ENCODE assay signal across 9 cellular contexts in genomic region chr7:27159278-27160146, GRCh38. TPM values are rescaled to one million over a fixed set of nuclear protein-coding genes. Genes with fewer than 3 reads are reported as not detected.
DNase-seq lines count a peak whose midpoint lies in the region; ATAC-seq, FAIRE-seq and TF ChIP-seq lines count a peak whose summit lies in the region.
"Had no signal": no experiment of that assay in that cellular context is flagged by ENCODE, and none has a peak within 500 bp of the region (broad histone marks: within the 10 kb centered on the region; RNA-seq: fewer than 3 reads in every experiment).

No MANE protein-coding gene starts in this region.

- BruUV-seq in endothelial cell of umbilical vein (replicated peaks; lab: Mats Ljungman, UMichigan): no TSS peak

- H3K4me1 ChIP-seq in H9 (ENCODE audit: insufficient read depth, low read length) (no peaks in the 10 kb centered on the region), endothelial cell of umbilical vein (ENCODE audit: control insufficient read depth, extremely low read depth, insufficient read depth, low read length) (peaks cover 52% of the 10 kb centered on the region), rectal smooth muscle tissue (ENCODE audit: control insufficient read depth, insufficient read depth, low read length) (peaks cover 7% of the 10 kb centered on the region)

- peak; percentile 59 for FAIRE-seq in endothelial cell of umbilical vein (lab: Jason Lieb, UNC)

- H3K36me3 ChIP-seq in endothelial cell of umbilical vein (ENCODE audit: control insufficient read depth in 2 of 2, extremely low read depth in 1 of 2, insufficient read depth in 2 of 2, low read length in 2 of 2) (peaks cover 3 to 7% of the 10 kb centered on the region in 2 experiments), rectal smooth muscle tissue (ENCODE audit: control insufficient read depth, insufficient read depth, low read length) (no peaks in the 10 kb centered on the region)
- H3K36me3 ChIP-seq: ovary had no signal

- H2BK20ac ChIP-seq in H9 (ENCODE audit: low read depth, low read length, poor library complexity, severe bottlenecking): no peak overlapping the region

- H3K79me1 ChIP-seq in H9 (ENCODE audit: insufficient read depth, low read depth, low read length, poor library complexity, severe bottlenecking): no peaks in the 10 kb centered on the region

- H3K4me1 Mint-ChIP-seq in H9: peaks cover 3 to 16% of the 10 kb centered on the region in 2 experiments

- H3K23ac ChIP-seq in H9 (ENCODE audit: insufficient read length, low read depth, low read length): no peak overlapping the region

- H3K9ac ChIP-seq in H9 (ENCODE audit: extremely low read depth, insufficient read length, low read length): no peak overlapping the region
- H3K9ac ChIP-seq in endothelial cell of umbilical vein (replicated peaks; ENCODE audit: extremely low read depth, insufficient read depth, low read length): peak overlapping the region; percentile 78
- H3K9ac ChIP-seq in rectal smooth muscle tissue (ENCODE audit: low read length): no peak overlapping the region

- no peak overlapping the region for H2BK120ac ChIP-seq in H9 (ENCODE audit: low read depth, low read length, poor library complexity, severe bottlenecking)

- no peak overlapping the region for H3T11ph ChIP-seq in H9 (ENCODE audit: low read length)

- H3K4me3 ChIP-seq in endothelial cell of umbilical vein (replicated peaks in 1 of 3; ENCODE audit: insufficient read depth in 1 of 3, low read depth in 1 of 3, low read length in 3 of 3): peak overlapping the region in 2 of 3 experiments; percentile 44 to 63
- peak overlapping the region; percentile 79 for H3K4me3 ChIP-seq in rectal smooth muscle tissue (ENCODE audit: low read length)

- H3K4me2 ChIP-seq in H9 (ENCODE audit: insufficient read depth, insufficient read length, low read length) (no peak overlapping the region), endothelial cell of umbilical vein (ENCODE audit: insufficient read depth, low read length) (peak overlapping the region; percentile 74)

- no peak overlapping the region for H4K91ac ChIP-seq in H9 (ENCODE audit: insufficient read length, low read depth, low read length)

- no peaks in the 10 kb centered on the region for H4K20me1 ChIP-seq in H9 (ENCODE audit: control insufficient read depth, insufficient read depth, insufficient read length)
- H4K20me1 ChIP-seq in endothelial cell of umbilical vein (replicated peaks; ENCODE audit: control insufficient read depth, extremely low read depth, insufficient read depth, low read length): no peaks in the 10 kb centered on the region

- H3K56ac ChIP-seq in H9 (ENCODE audit: insufficient read length, low read depth, low read length): no peak overlapping the region

- H2AK5ac ChIP-seq in H9 (ENCODE audit: insufficient read length, low read length): no peak overlapping the region

- TF ChIP-seq CTCF in H9 (conservative IDR thresholded peaks at IDR 0.05): no peak
- TF ChIP-seq CTCF in endothelial cell of umbilical vein (IDR thresholded peaks at IDR 0.05; ENCODE audit: extremely low read depth in 1 of 2, insufficient read depth in 1 of 2, low read depth in 1 of 2, low read length in 2 of 2): no peak

- H3K9me3 Mint-ChIP-seq in H9: peaks cover 15 to 18% of the 10 kb centered on the region in 2 experiments

- dilution Hi-C loops in endothelial cell of umbilical vein (cut with MboI; ENCODE audit: extremely low pct_ligation_motif_present, low sequenced_read_pairs): loop anchor here (10.0 to 25.0 kb wide), 3 partner anchors 305 to 972 kb away; no protein-coding TSS in a partner anchor

- TF ChIP-seq POLR2A in endothelial cell of umbilical vein (IDR thresholded peaks at IDR 0.05; ENCODE audit: low read depth, low read length): no peak

- H3K9me3 ChIP-seq in H9 (ENCODE audit: control insufficient read depth, low read depth, low read length): no peaks in the 10 kb centered on the region
- H3K9me3 ChIP-seq in endothelial cell of umbilical vein (replicated peaks; ENCODE audit: control insufficient read depth, insufficient read depth, low read length): no peaks in the 10 kb centered on the region
- H3K9me3 ChIP-seq: ovary had no signal

- H3K27me3 ChIP-seq in H9 (ENCODE audit: insufficient read depth, low read length) (peaks cover 97% of the 10 kb centered on the region), endothelial cell of umbilical vein (ENCODE audit: control insufficient read depth in 2 of 2, insufficient read depth in 2 of 2, low read length in 2 of 2) (no peaks in the 10 kb centered on the region), rectal smooth muscle tissue (ENCODE audit: control insufficient read depth, insufficient read depth, low read length) (peaks cover 2% of the 10 kb centered on the region)

- H2AFZ ChIP-seq in H9 (ENCODE audit: low read length) (no peak overlapping the region), endothelial cell of umbilical vein (ENCODE audit: low read depth, low read length) (peak overlapping the region; percentile 33)

- no peak overlapping the region for H4K5ac ChIP-seq in H9 (ENCODE audit: insufficient read length, low read depth, low read length)

- no peak overlapping the region for H3K4ac ChIP-seq in H9 (ENCODE audit: low read depth, low read length)

- POLR2A ChIA-PET in endothelial cell of umbilical vein (lab: Charles Lee): interaction anchor here (0.9 to 1.2 kb wide), 3 partner anchors 9 to 11 kb away, joined by 3 to 4 read pairs (median 3); no protein-coding TSS in a partner anchor

- H3K18ac ChIP-seq in H9 (ENCODE audit: insufficient read length, low read depth, low read length): no peak overlapping the region

- H3K14ac ChIP-seq in H9 (ENCODE audit: insufficient read depth, low read length): no peak overlapping the region

- WGBS in H9 (ENCODE audit: extremely low coverage, insufficient read length, low lambda C conversion rate): no CpG with 5 or more reads among the region's 26 CpGs

- DNase-seq in H9 (peak; percentile 25), SW480 (ENCODE audit: low spot score) (peak; percentile 55), endothelial cell of umbilical vein (ENCODE audit: low read depth, low spot score) (peak; percentile 74), SHP77 treated with DMSO at 0.1 percent for 48 hours (lab: John Stamatoyannopoulos, UW) (no peak)

- peaks cover 0 to 4% (median 0%) of the 10 kb centered on the region in 3 experiments; a peak in 3 of 7 replicates for H3K36me3 Mint-ChIP-seq in H9 (ENCODE audit: insufficient read depth in 1 of 3, low read depth in 3 of 3)

- H3K27ac ChIP-seq in H9 (ENCODE audit: insufficient read length, low read depth, low read length): no peak overlapping the region
- H3K27ac ChIP-seq in endothelial cell of umbilical vein (ENCODE audit: insufficient read depth, low read depth, low read length): peak overlapping the region; percentile 69
- H3K27ac ChIP-seq in rectal smooth muscle tissue (ENCODE audit: low read depth, low read length): no peak overlapping the region
- H3K27ac ChIP-seq: ovary had no signal

- H2BK15ac ChIP-seq in H9 (ENCODE audit: low read depth, low read length): no peak overlapping the region

- H3K27ac Mint-ChIP-seq in H9: no peak overlapping the region

- intact Hi-C loops in endothelial cell of umbilical vein (cut with micrococcal nuclease): loop anchor here (1.0 to 5.0 kb wide), 7 partner anchors 8 to 1767 kb away; partner anchors contain the start of genes CBX3 and HNRNPA2B1

- H3K27me3 Mint-ChIP-seq in H9 (ENCODE audit: low read depth): peaks cover 98% of the 10 kb centered on the region

- no peak overlapping the region; a peak in 1 of 5 replicates for H3K4me3 Mint-ChIP-seq in H9

- CTCF ChIA-PET in endothelial cell of umbilical vein (lab: Charles Lee): interaction anchor here (0.7 to 4.1 kb wide), 19 partner anchors 9 to 1267 kb away, joined by 3 to 48 read pairs (median 4); partner anchors contain the start of genes HOXA5 and HOXA6

- H2BK5ac ChIP-seq in H9 (ENCODE audit: insufficient read length, low read length): no peak overlapping the region

- ATAC-seq in HG03139 (IDR thresholded peaks at IDR 0.05; ENCODE audit: unreplicated experiment): no peak
- ATAC-seq in HG02852 (IDR thresholded peaks at IDR 0.05; ENCODE audit: unreplicated experiment): no peak
- no peak for ATAC-seq in HG02884 (IDR thresholded peaks at IDR 0.05; ENCODE audit: unreplicated experiment)

- no peak overlapping the region for H2BK12ac ChIP-seq in H9 (ENCODE audit: insufficient read length, low read depth, low read length)

- no peaks in the 10 kb centered on the region for H3K9me1 ChIP-seq in endothelial cell of umbilical vein (replicated peaks; ENCODE audit: control insufficient read depth, extremely low read depth, insufficient read depth, low read length)

- H4K8ac ChIP-seq in H9 (replicated peaks; ENCODE audit: insufficient read length, low read depth, low read length): no peak overlapping the region

- H3K23me2 ChIP-seq in H9 (ENCODE audit: insufficient read length, low read depth, low read length, poor library complexity, severe bottlenecking): no peaks in the 10 kb centered on the region

- no peaks in the 10 kb centered on the region for H3K79me2 ChIP-seq in H9 (ENCODE audit: insufficient read depth, low read length)
- H3K79me2 ChIP-seq in endothelial cell of umbilical vein (ENCODE audit: control insufficient read depth, insufficient read depth, low read length): peaks cover 78% of the 10 kb centered on the region

RNA-seq across cellular contexts. Expression of gene HOXA7, which starts 3.0 kb away (rescaled TPM):
- total RNA-seq in H9 (2021) (not detected in 2 replicates), endothelial cell of umbilical vein (15.6 and 18.5 TPM in 2 replicates)
- polyA plus RNA-seq in endothelial cell of umbilical vein: 16.9 and 18.1 TPM in 2 replicates
- polyA plus RNA-seq in endothelial cell of umbilical vein (2011; cell fraction: cytosol; rRNA removed): 13.0 and 13.8 TPM in 2 replicates
- polyA plus RNA-seq in endothelial cell of umbilical vein (2011; cell fraction: nucleus; rRNA removed): 5.6 and 8.3 TPM in 2 replicates
- polyA plus RNA-seq in endothelial cell of umbilical vein (2012): 13.9 and 16.0 TPM in 2 replicates
- polyA minus RNA-seq in endothelial cell of umbilical vein: 8.6 and 9.4 TPM in 2 replicates
- 5.9 TPM for polyA minus RNA-seq in endothelial cell of umbilical vein (2011; cell fraction: cytosol; rRNA and poly(A)+ RNA removed)
- polyA minus RNA-seq in endothelial cell of umbilical vein (2011; cell fraction: nucleus; rRNA and poly(A)+ RNA removed): 3.8 and 4.1 TPM in 2 replicates

RNA-seq across cellular contexts. Expression of gene HOXA9, which starts 5.8 kb away (rescaled TPM):
- not detected in 2 replicates for total RNA-seq in H9 (2021)
- 61.6 and 62.9 TPM in 2 replicates for total RNA-seq in endothelial cell of umbilical vein
- polyA plus RNA-seq in endothelial cell of umbilical vein: 47.2 and 84.1 TPM in 2 replicates
- polyA plus RNA-seq in endothelial cell of umbilical vein (2011; cell fraction: cytosol; rRNA removed): 44.6 and 46.3 TPM in 2 replicates
- 94.3 and 108 TPM in 2 replicates for polyA plus RNA-seq in endothelial cell of umbilical vein (2011; cell fraction: nucleus; rRNA removed)
- 32.3 and 47.7 TPM in 2 replicates for polyA plus RNA-seq in endothelial cell of umbilical vein (2012)
- 8.0 and 11.3 TPM in 2 replicates for polyA minus RNA-seq in endothelial cell of umbilical vein
- not detected for polyA minus RNA-seq in endothelial cell of umbilical vein (2011; cell fraction: cytosol; rRNA and poly(A)+ RNA removed)
- 14.0 and 22.7 TPM in 2 replicates for polyA minus RNA-seq in endothelial cell of umbilical vein (2011; cell fraction: nucleus; rRNA and poly(A)+ RNA removed)

RNA-seq across cellular contexts. Expression of gene HOXA3, which starts 7.1 kb away (rescaled TPM):
- total RNA-seq in H9 (2021): not detected in 2 replicates
- 12.0 and 14.0 TPM in 2 replicates for total RNA-seq in endothelial cell of umbilical vein
- 4.2 and 4.7 TPM in 2 replicates for polyA plus RNA-seq in endothelial cell of umbilical vein
- 1.5 and 2.4 TPM in 2 replicates for polyA plus RNA-seq in endothelial cell of umbilical vein (2011; cell fraction: cytosol; rRNA removed)
- 14.0 and 14.1 TPM in 2 replicates for polyA plus RNA-seq in endothelial cell of umbilical vein (2011; cell fraction: nucleus; rRNA removed)
- polyA plus RNA-seq in endothelial cell of umbilical vein (2012): 4.6 and 5.6 TPM in 2 replicates
- 1.6 and 2.0 TPM in 2 replicates for polyA minus RNA-seq in endothelial cell of umbilical vein
- not detected for polyA minus RNA-seq in endothelial cell of umbilical vein (2011; cell fraction: cytosol; rRNA and poly(A)+ RNA removed)
- polyA minus RNA-seq in endothelial cell of umbilical vein (2011; cell fraction: nucleus; rRNA and poly(A)+ RNA removed): 7.1 and 20.1 TPM in 2 replicates

RNA-seq across cellular contexts. Expression of gene HOXA6, which starts 11.9 kb away (rescaled TPM):
- not detected in 2 replicates for total RNA-seq in H9 (2021)
- total RNA-seq in endothelial cell of umbilical vein: 17.9 and 20.7 TPM in 2 replicates
- polyA plus RNA-seq in endothelial cell of umbilical vein: 7.8 and 10.0 TPM in 2 replicates
- polyA plus RNA-seq in endothelial cell of umbilical vein (2011; cell fraction: cytosol; rRNA removed): 5.0 and 6.7 TPM in 2 replicates
- 15.6 and 19.9 TPM in 2 replicates for polyA plus RNA-seq in endothelial cell of umbilical vein (2011; cell fraction: nucleus; rRNA removed)
- polyA plus RNA-seq in endothelial cell of umbilical vein (2012): 6.1 and 6.2 TPM in 2 replicates
- 6.1 and 6.7 TPM in 2 replicates for polyA minus RNA-seq in endothelial cell of umbilical vein
- polyA minus RNA-seq in endothelial cell of umbilical vein (2011; cell fraction: cytosol; rRNA and poly(A)+ RNA removed): not detected
- 8.4 and 18.0 TPM in 2 replicates for polyA minus RNA-seq in endothelial cell of umbilical vein (2011; cell fraction: nucleus; rRNA and poly(A)+ RNA removed)

RNA-seq across cellular contexts. Expression of gene HOXA10, which starts 14.6 kb away (rescaled TPM):
- total RNA-seq in H9 (2021) (not detected in 2 replicates), endothelial cell of umbilical vein (24.4 and 27.6 TPM in 2 replicates)
- polyA plus RNA-seq in endothelial cell of umbilical vein: 23.7 and 30.3 TPM in 2 replicates
- polyA plus RNA-seq in endothelial cell of umbilical vein (2011; cell fraction: cytosol; rRNA removed): 15.8 and 19.0 TPM in 2 replicates
- polyA plus RNA-seq in endothelial cell of umbilical vein (2011; cell fraction: nucleus; rRNA removed): 16.7 TPM in 2 replicates
- polyA plus RNA-seq in endothelial cell of umbilical vein (2012): 15.1 and 20.3 TPM in 2 replicates
- 24.4 and 30.3 TPM in 2 replicates for polyA minus RNA-seq in endothelial cell of umbilical vein
- polyA minus RNA-seq in endothelial cell of umbilical vein (2011; cell fraction: cytosol; rRNA and poly(A)+ RNA removed): 3.2 TPM
- 8.0 and 9.1 TPM in 2 replicates for polyA minus RNA-seq in endothelial cell of umbilical vein (2011; cell fraction: nucleus; rRNA and poly(A)+ RNA removed)

Comparison
In these comparisons a context has a peak if more than half of its experiments do, and no peak if none do; other contexts are left out.
1. RNA of gene HOXA7, which starts 3.0 kb away (total RNA-seq): 15.6 to 18.5 TPM in endothelial cell of umbilical vein; not detected in H9; every median in the first group is over 10 times any median in the second.
2. RNA of gene HOXA9, which starts 5.8 kb away (total RNA-seq): 61.6 to 62.9 TPM in endothelial cell of umbilical vein; not detected in H9; every median in the first group is over 10 times any median in the second.
3. RNA of gene HOXA3, which starts 7.1 kb away (total RNA-seq): 12.0 to 14.0 TPM in endothelial cell of umbilical vein; not detected in H9; every median in the first group is over 10 times any median in the second.